ENCODE assay signal across 8 cellular contexts in genomic region chr1:206508130-206508884, GRCh38. TPM values are rescaled to one million over a fixed set of nuclear protein-coding genes. Genes with fewer than 3 reads are reported as not detected.
DNase-seq lines count a peak whose midpoint lies in the region; ATAC-seq and TF ChIP-seq lines count a peak whose summit lies in the region.

No MANE protein-coding gene starts in this region.

- no peaks in the 10 kb centered on the region for H3K9me3 Mint-ChIP-seq in activated CD8-positive, alpha-beta T cell treated with anti-CD3 and anti-CD28 coated beads, Interleukin-2, amount 10 ng/mL, durations not matched to agents 7 days and 5 days (ENCODE audit: insufficient read depth)

- no peak overlapping the region for H3K9ac ChIP-seq in skeletal muscle satellite cell (ENCODE audit: low read depth, low read length)

- H3K27me3 Mint-ChIP-seq in activated CD8-positive, alpha-beta T cell treated with anti-CD3 and anti-CD28 coated beads, Interleukin-2, amount 10 ng/mL, durations not matched to agents 7 days and 5 days (ENCODE audit: low read depth) = peaks cover 25% of the 10 kb centered on the region

- no peak overlapping the region for H3K27ac ChIP-seq in hepatocyte

- H3K36me3 ChIP-seq in H7 (replicated peaks; ENCODE audit: control insufficient read depth, insufficient read depth, low read length) = no peaks in the 10 kb centered on the region
- H3K36me3 ChIP-seq in hepatocyte (replicated peaks; ENCODE audit: insufficient read depth, low read depth) = no peaks in the 10 kb centered on the region
- H3K36me3 ChIP-seq in skeletal muscle satellite cell (ENCODE audit: insufficient read depth, low read length) = no peaks in the 10 kb centered on the region

- H3K4me1 ChIP-seq in hepatocyte (ENCODE audit: insufficient read depth) (peaks cover 9% of the 10 kb centered on the region), skeletal muscle satellite cell (ENCODE audit: control insufficient read depth, insufficient read depth, low read length) (peaks cover 29% of the 10 kb centered on the region)

- H3K36me3 Mint-ChIP-seq in activated CD8-positive, alpha-beta T cell treated with anti-CD3 and anti-CD28 coated beads, Interleukin-2, amount 10 ng/mL, durations not matched to agents 7 days and 5 days (ENCODE audit: low read depth) = peaks cover 4% of the 10 kb centered on the region

- CTCF ChIA-PET in activated CD8-positive, alpha-beta T cell treated with anti-CD3 and anti-CD28 coated beads, Interleukin-2, amount 10 ng/mL, durations not matched to agents 7 days and 5 days (lab: Charles Lee) = no interaction called here

- H3K79me2 ChIP-seq in hepatocyte = no peaks in the 10 kb centered on the region

- H3K4me2 ChIP-seq in hepatocyte = peak overlapping the region; percentile 96
- H3K4me2 ChIP-seq in skeletal muscle satellite cell (ENCODE audit: low read length) = peak overlapping the region; percentile 88

- H3K9me3 ChIP-seq in hepatocyte (ENCODE audit: low read depth) = no peaks in the 10 kb centered on the region
- H3K9me3 ChIP-seq in skeletal muscle satellite cell (replicated peaks; ENCODE audit: low read length) = no peaks in the 10 kb centered on the region

- TF ChIP-seq CTCF in hepatocyte (IDR thresholded peaks at IDR 0.05; ENCODE audit: poor library complexity) = no peak

- no peak overlapping the region for H2AFZ ChIP-seq in hepatocyte

- ATAC-seq in activated CD8-positive, alpha-beta T cell treated with anti-CD3 and anti-CD28 coated beads, Interleukin-2, amount 10 ng/mL, durations not matched to agents 7 days and 5 days = no peak
- ATAC-seq in GM21423 (IDR thresholded peaks at IDR 0.05; ENCODE audit: unreplicated experiment) (no peak), HG03439 (IDR thresholded peaks at IDR 0.05; ENCODE audit: unreplicated experiment) (no peak)

- H3K27ac Mint-ChIP-seq in activated CD8-positive, alpha-beta T cell treated with anti-CD3 and anti-CD28 coated beads, Interleukin-2, amount 10 ng/mL, durations not matched to agents 7 days and 5 days = no peak overlapping the region

- POLR2A ChIA-PET in activated CD8-positive, alpha-beta T cell treated with anti-CD3 and anti-CD28 coated beads, Interleukin-2, amount 10 ng/mL, durations not matched to agents 7 days and 5 days (lab: Charles Lee) = interaction anchor here (0.6 to 2.3 kb wide), 2 partner anchors 9 to 12 kb away, joined by 3 to 8 read pairs; no protein-coding TSS in a partner anchor

- DNase-seq in H7 (no peak), hepatocyte (ENCODE audit: low spot score) (no peak), AML-193 (lab: John Stamatoyannopoulos, UW) (no peak), NCI-H2107 (lab: John Stamatoyannopoulos, UW) (no peak)
- DNase-seq in activated CD8-positive, alpha-beta T cell treated with anti-CD3 and anti-CD28 coated beads, Interleukin-2, amount 10 ng/mL, durations not matched to agents 7 days and 5 days = no peak

- peak overlapping the region; percentile 69 for H3K4me3 ChIP-seq in H7 (ENCODE audit: insufficient read depth, low read depth, low read length)
- H3K4me3 ChIP-seq in hepatocyte = peak overlapping the region; percentile 55
- no peak overlapping the region for H3K4me3 ChIP-seq in skeletal muscle satellite cell (ENCODE audit: low read length)

- H3K27me3 ChIP-seq in H7 (ENCODE audit: control insufficient read depth, insufficient read depth, low read length) (peaks cover 67% of the 10 kb centered on the region), hepatocyte (peaks cover 55% of the 10 kb centered on the region), skeletal muscle satellite cell (ENCODE audit: control insufficient read depth, insufficient read depth, low read length) (peaks cover 19% of the 10 kb centered on the region)

- WGBS in hepatocyte (ENCODE audit: low lambda C conversion rate, missing lambda C conversion rate) = 52% methylated on average over 13 of the region's 15 CpGs

- H3K4me1 Mint-ChIP-seq in activated CD8-positive, alpha-beta T cell treated with anti-CD3 and anti-CD28 coated beads, Interleukin-2, amount 10 ng/mL, durations not matched to agents 7 days and 5 days (ENCODE audit: low read depth) = peaks cover 43% of the 10 kb centered on the region

- peak overlapping the region; percentile 66 for H3K4me3 Mint-ChIP-seq in activated CD8-positive, alpha-beta T cell treated with anti-CD3 and anti-CD28 coated beads, Interleukin-2, amount 10 ng/mL, durations not matched to agents 7 days and 5 days

- no peaks in the 10 kb centered on the region for H3K9me2 ChIP-seq in hepatocyte (replicated peaks; ENCODE audit: insufficient read depth)

- H4K20me1 ChIP-seq in hepatocyte (ENCODE audit: insufficient read depth, poor library complexity, severe bottlenecking) = no peaks in the 10 kb centered on the region

RNA-seq across cellular contexts. Expression of gene RASSF5, which starts 1.0 kb away (rescaled TPM):
- 0.24 and 0.70 TPM in 2 replicates for total RNA-seq in H7 (2014; rRNA removed; shearing (Covaris generic))
- 100 to 1,000 TPM; 192 to 195 TPM for total RNA-seq in activated CD8-positive, alpha-beta T cell treated with anti-CD3 and anti-CD28 coated beads, Interleukin-2, amount 10 ng/mL, durations not matched to agents 7 days and 5 days
- 2.0 TPM in 2 replicates for total RNA-seq in hepatocyte
- 1.6 and 2.3 TPM in 2 replicates for polyA plus RNA-seq in hepatocyte
- 0.66 and 1.0 TPM in 2 replicates for total RNA-seq in skeletal muscle satellite cell (2012; rRNA removed)

RNA-seq across cellular contexts. Expression of gene IKBKE, which starts 38.0 kb away (rescaled TPM):
- total RNA-seq in H7 (2014; rRNA removed; shearing (Covaris generic)) = 5.8 and 9.4 TPM in 2 replicates
- total RNA-seq in activated CD8-positive, alpha-beta T cell treated with anti-CD3 and anti-CD28 coated beads, Interleukin-2, amount 10 ng/mL, durations not matched to agents 7 days and 5 days = 10 to 100 TPM; 68.3 to 70.1 TPM
- 6.4 and 7.3 TPM in 2 replicates for total RNA-seq in hepatocyte
- polyA plus RNA-seq in hepatocyte = 5.9 and 6.4 TPM in 2 replicates
- 13.5 and 20.3 TPM in 2 replicates for total RNA-seq in skeletal muscle satellite cell (2012; rRNA removed)

Comparison
In these comparisons a context has a peak if more than half of its experiments do, and no peak if none do; other contexts are left out.
1. RNA of gene RASSF5, which starts 1.0 kb away (total RNA-seq): 192 to 195 TPM in activated CD8-positive, alpha-beta T cell treated with anti-CD3 and anti-CD28 coated beads, Interleukin-2, amount 10 ng/mL, durations not matched to agents 7 days and 5 days; 2.0 TPM in hepatocyte and 0.24 to 0.70 TPM in H7; every median in the first group is over 10 times any median in the second.